In the genomic region with DNA sequence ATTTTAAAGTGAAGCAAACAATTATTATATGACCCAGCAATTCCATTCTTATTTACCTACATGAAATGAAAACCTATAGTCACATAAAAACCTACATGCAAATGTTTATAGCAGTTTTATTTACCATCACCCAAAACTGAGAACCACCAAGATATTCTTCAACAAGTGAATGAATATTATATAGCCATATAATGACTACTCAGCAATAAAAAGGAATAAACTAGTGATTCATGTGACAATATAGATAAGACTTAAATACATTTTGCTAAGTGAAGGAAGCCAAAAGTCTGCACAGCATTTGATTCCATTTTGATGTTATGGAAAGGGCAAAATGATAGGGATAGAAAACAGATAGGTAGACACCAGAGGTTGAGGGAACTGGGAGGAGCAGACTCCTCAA, we compare ENCODE assay signal across 13 cellular contexts. TPM values are rescaled to one million over a fixed set of nuclear protein-coding genes. Genes with fewer than 3 reads are reported as not detected.
A peak's percentile ranks its signal among the peaks of the same experiment; 100 is the strongest.
DNase-seq lines count a peak whose midpoint lies in the region; ATAC-seq, FAIRE-seq and TF ChIP-seq lines count a peak whose summit lies in the region.
"Had no signal": no experiment of that assay in that cellular context is flagged by ENCODE, and none has a peak within 500 bp of the region (broad histone marks: within the 10 kb centered on the region; RNA-seq: fewer than 3 reads in every experiment).

No MANE protein-coding gene starts in this region.

- H3K36me3 Mint-ChIP-seq in GM23338 (ENCODE audit: low read depth), result peaks cover 54% of the 10 kb centered on the region
- H3K36me3 Mint-ChIP-seq in CD4-positive, alpha-beta memory T cell, result no peaks in the 10 kb centered on the region

- FAIRE-seq in A549 (lab: Jason Lieb, UNC), result no peak
- peak; percentile 29 for FAIRE-seq in K562 (lab: Jason Lieb, UNC)
- FAIRE-seq: GM19239 had no signal

- BruUV-seq in K562 (replicated peaks; lab: Mats Ljungman, UMichigan), result no TSS peak

- H4K20me1 ChIP-seq in GM23338 (replicated peaks; ENCODE audit: insufficient read depth) (peaks cover 94% of the 10 kb centered on the region), K562 (replicated peaks; ENCODE audit: control insufficient read depth, insufficient read depth, low read length) (no peaks in the 10 kb centered on the region)

- in situ Hi-C loops in K562 (cut with MboI), result no loop called here

- H3K27ac ChIP-seq in A549, result no peak overlapping the region
- peak overlapping the region; percentile 10; the same call in 1 of the 2 replicates for H3K27ac ChIP-seq in GM23338 (ENCODE audit: low read depth)
- no peak overlapping the region for H3K27ac ChIP-seq in K562 (ENCODE audit: extremely low read depth, low read depth, low read length)
- no peak overlapping the region for H3K27ac ChIP-seq in upper lobe of right lung
- H3K27ac ChIP-seq in CD4-positive, alpha-beta memory T cell (ENCODE audit: low read depth, low read length), result no peak overlapping the region
- H3K27ac ChIP-seq: BLaER1 had no signal

- peaks cover 13% of the 10 kb centered on the region for H3K27me3 Mint-ChIP-seq in GM23338 (ENCODE audit: insufficient read depth, low read depth, poor library complexity)
- H3K27me3 Mint-ChIP-seq in CD4-positive, alpha-beta memory T cell, result peaks cover 0 to 3% of the 10 kb centered on the region in 2 donors

- no peaks in the 10 kb centered on the region for H3K9me3 Mint-ChIP-seq in GM23338
- no peaks in the 10 kb centered on the region for H3K9me3 Mint-ChIP-seq in CD4-positive, alpha-beta memory T cell

- peaks cover 79% of the 10 kb centered on the region for H3K4me1 Mint-ChIP-seq in GM23338
- H3K4me1 Mint-ChIP-seq in CD4-positive, alpha-beta memory T cell, result peaks cover 6 to 16% (median 11%) of the 10 kb centered on the region in 4 donors

- H3K4me2 ChIP-seq in A549 (no peak overlapping the region), GM23338 (peak overlapping the region; percentile 23), K562 (ENCODE audit: insufficient read depth, low read length) (no peak overlapping the region)
- H3K4me2 ChIP-seq: BLaER1 had no signal

- H3F3A ChIP-seq in GM23338 (replicated peaks; ENCODE audit: low read depth), result peaks cover 35% of the 10 kb centered on the region; the same call in 1 of the 2 replicates

- H3K27me3 ChIP-seq in GM23338 (ENCODE audit: insufficient read depth), result no peaks in the 10 kb centered on the region
- H3K27me3 ChIP-seq in K562 (ENCODE audit: control insufficient read depth in 2 of 2, insufficient read depth in 2 of 2, low read length in 2 of 2), result peaks cover 29 to 56% of the 10 kb centered on the region in 2 experiments; a peak in 4 of 5 replicates
- H3K27me3 ChIP-seq in upper lobe of right lung, result no peaks in the 10 kb centered on the region
- H3K27me3 ChIP-seq in CD4-positive, alpha-beta memory T cell (ENCODE audit: insufficient read depth, low read length), result no peaks in the 10 kb centered on the region
- H3K27me3 ChIP-seq: BLaER1 had no signal

- no peak overlapping the region for H3K9ac ChIP-seq in K562 (ENCODE audit: insufficient read depth in 1 of 2, low read depth in 2 of 2, low read length in 2 of 2)
- H3K9ac ChIP-seq: BLaER1 had no signal

- no peak for DNase-seq in A549 (ENCODE audit: low read depth in 1 of 2, low spot score in 1 of 2)
- DNase-seq in GM23338 (ENCODE audit: low spot score), result no peak
- no peak for DNase-seq in K562 (ENCODE audit: extremely low read depth in 1 of 4, low spot score in 3 of 4)
- DNase-seq in mucosa of descending colon, result no peak
- DNase-seq in NCI-H510A treated with DMSO at 0.1 percent for 48 hours (lab: John Stamatoyannopoulos, UW), result no peak
- no peak for DNase-seq in central memory CD4-positive, alpha-beta T cell
- DNase-seq in upper lobe of right lung, result no peak
- DNase-seq in CD4-positive, alpha-beta memory T cell, result no peak
- DNase-seq: DMS53, GF-D8 had no signal

- no peak for TF ChIP-seq POLR2A in A549 (IDR thresholded peaks at IDR 0.05; ENCODE audit: low read length)
- TF ChIP-seq POLR2A in K562 (conservative IDR thresholded peaks at IDR 0.05), result no peak

- no peaks in the 10 kb centered on the region for H3K9me3 ChIP-seq in A549
- no peaks in the 10 kb centered on the region for H3K9me3 ChIP-seq in K562 (replicated peaks; ENCODE audit: control insufficient read depth, insufficient read depth, low read depth, low read length)
- no peaks in the 10 kb centered on the region for H3K9me3 ChIP-seq in mucosa of descending colon
- no peaks in the 10 kb centered on the region for H3K9me3 ChIP-seq in upper lobe of right lung
- H3K9me3 ChIP-seq in CD4-positive, alpha-beta memory T cell (ENCODE audit: control insufficient read depth in 1 of 2, low read length in 2 of 2), result no peaks in the 10 kb centered on the region
- H3K9me3 ChIP-seq: BLaER1 had no signal

- H3K79me2 ChIP-seq in GM23338 (replicated peaks; ENCODE audit: insufficient read depth) (peaks cover 100% of the 10 kb centered on the region), K562 (ENCODE audit: control insufficient read depth, insufficient read depth, low read length) (no peaks in the 10 kb centered on the region)

- no peak for TF ChIP-seq EP300 in A549 (IDR thresholded peaks at IDR 0.05)
- TF ChIP-seq EP300 in K562 (IDR thresholded peaks at IDR 0.05; ENCODE audit: low read length), result no peak

- H3K9me2 ChIP-seq in GM23338 (ENCODE audit: insufficient read depth), result no peaks in the 10 kb centered on the region

- no peak overlapping the region for H2AFZ ChIP-seq in GM23338
- H2AFZ ChIP-seq in K562 (ENCODE audit: low read depth, low read length), result no peak overlapping the region

- TF ChIP-seq CTCF in A549 (IDR thresholded peaks at IDR 0.05) (no peak), GM23338 (conservative IDR thresholded peaks at IDR 0.05; ENCODE audit: low read depth in 2 of 2) (no peak), K562 (IDR thresholded peaks at IDR 0.05 in 2 of 3, conservative IDR thresholded peaks at IDR 0.05 in 1 of 3; ENCODE audit: insufficient read depth in 2 of 3, low read depth in 1 of 3, low read length in 3 of 3) (no peak), mucosa of descending colon (IDR thresholded peaks at IDR 0.05) (no peak), upper lobe of right lung (IDR thresholded peaks at IDR 0.05) (no peak)

- ATAC-seq in A549 (no peak), GM23338 (no peak), K562 (no peak), mucosa of descending colon (peak; percentile 78), upper lobe of right lung (no peak)
- ATAC-seq: HCT116 had no signal

- POLR2A ChIA-PET in A549 (lab: Yijun Ruan, JAX) (no interaction called here), K562 (lab: Yijun Ruan, JAX) (interaction anchor here (0.7 kb wide), 1 partner anchor 32 kb away, joined by 3 read pairs; no protein-coding TSS in a partner anchor)
- POLR2A ChIA-PET in CD4-positive, alpha-beta memory T cell (lab: Charles Lee; ENCODE audit: partially characterized antibody), result no interaction called here

- H3K4me1 ChIP-seq in A549, result peaks cover 25% of the 10 kb centered on the region
- peaks cover 93% of the 10 kb centered on the region for H3K4me1 ChIP-seq in GM23338 (ENCODE audit: insufficient read depth)
- no peaks in the 10 kb centered on the region for H3K4me1 ChIP-seq in K562 (replicated peaks in 1 of 2; ENCODE audit: control insufficient read depth in 2 of 2, insufficient read depth in 2 of 2, low read length in 2 of 2)
- H3K4me1 ChIP-seq in mucosa of descending colon (ENCODE audit: low read depth), result peaks cover 12% of the 10 kb centered on the region
- H3K4me1 ChIP-seq in upper lobe of right lung, result peaks cover 23% of the 10 kb centered on the region
- H3K4me1 ChIP-seq in CD4-positive, alpha-beta memory T cell (ENCODE audit: insufficient read depth, low read length), result peaks cover 8% of the 10 kb centered on the region

- intact Hi-C loops in K562 (cut with micrococcal nuclease) (no loop called here), mucosa of descending colon (cut with DNase I, micrococcal nuclease) (no loop called here), upper lobe of right lung (cut with DNase I) (no loop called here)
- intact Hi-C loops in CD4-positive, alpha-beta memory T cell (cut with micrococcal nuclease), result no loop called here

- no peak for TF ChIP-seq RAD21 in A549 (conservative IDR thresholded peaks at IDR 0.05 in 1 of 2, IDR thresholded peaks at IDR 0.05 in 1 of 2)
- no peak for TF ChIP-seq RAD21 in K562 (CRISPR knock-in tag; conservative IDR thresholded peaks at IDR 0.05 in 1 of 2, IDR thresholded peaks at IDR 0.05 in 1 of 2)

- no peak overlapping the region for H3K4me3 ChIP-seq in A549
- no peak overlapping the region for H3K4me3 ChIP-seq in GM23338
- H3K4me3 ChIP-seq in K562, result no peak overlapping the region
- H3K4me3 ChIP-seq in mucosa of descending colon, result no peak overlapping the region
- no peak overlapping the region for H3K4me3 ChIP-seq in upper lobe of right lung
- H3K4me3 ChIP-seq in CD4-positive, alpha-beta memory T cell (ENCODE audit: low read length in 2 of 2), result no peak overlapping the region
- H3K4me3 ChIP-seq: BLaER1 had no signal

- CTCF ChIA-PET in A549 (lab: Yijun Ruan, JAX), result interaction anchor here (0.9 to 4.1 kb wide), 2 partner anchors 11 to 61 kb away, joined by 4 to 15 read pairs; no protein-coding TSS in a partner anchor
- CTCF ChIA-PET in K562 (lab: Yijun Ruan, JAX; ENCODE audit: low intra/inter-chr PET ratio), result no interaction called here
- CTCF ChIA-PET in CD4-positive, alpha-beta memory T cell (lab: Charles Lee; ENCODE audit: partially characterized antibody), result interaction anchor here (0.6 to 0.7 kb wide), 2 partner anchors 12 to 112 kb away, joined by 3 to 4 read pairs; no protein-coding TSS in a partner anchor

- no peak overlapping the region for H3K27ac Mint-ChIP-seq in GM23338
- peak overlapping the region in 1 of 7 donors; percentile 31 for H3K27ac Mint-ChIP-seq in CD4-positive, alpha-beta memory T cell

- no peaks in the 10 kb centered on the region; the same call in none of the 2 replicates for H3K36me3 ChIP-seq in GM23338 (ENCODE audit: insufficient read depth)
- no peaks in the 10 kb centered on the region for H3K36me3 ChIP-seq in K562 (ENCODE audit: control insufficient read depth, insufficient read depth, low read length)
- no peaks in the 10 kb centered on the region for H3K36me3 ChIP-seq in mucosa of descending colon (ENCODE audit: low read depth)
- H3K36me3 ChIP-seq in upper lobe of right lung, result no peaks in the 10 kb centered on the region
- no peaks in the 10 kb centered on the region for H3K36me3 ChIP-seq in CD4-positive, alpha-beta memory T cell (ENCODE audit: insufficient read depth, low read length)
- H3K36me3 ChIP-seq: BLaER1 had no signal

- H3K9me1 ChIP-seq in K562 (ENCODE audit: control insufficient read depth, insufficient read depth, low read length), result no peaks in the 10 kb centered on the region

- no peak overlapping the region for H3K4me3 Mint-ChIP-seq in GM23338
- H3K4me3 Mint-ChIP-seq in CD4-positive, alpha-beta memory T cell, result no peak overlapping the region

RNA-seq across cellular contexts. Expression of a gene that starts 31.7 kb away (rescaled TPM):
- polyA plus RNA-seq in A549 (2011; rRNA removed) (13.2 and 16.7 TPM in 2 replicates), A549 (2017; fragmentation: RNase III; extraction: RNeasy Plus Mini Kit Qiagen cat#74134 plus additional on column Dnase treatment) (28.4 to 35.3 TPM (median 33.6 TPM) in 3 replicates), GM23338 (2016; fragmentation: Nextera tagmentation; extraction: Ambion mirVana) (215 and 220 TPM in 2 replicates), K562 (2011; rRNA removed) (0.07 and 0.24 TPM in 2 replicates), K562 (2014; fragmentation: Illumina TruSeq; extraction: Trizol) (0.07 and 0.21 TPM in 2 replicates), K562 (2014; fragmentation: Nextera tagmentation; extraction: Ambion mirVana) (under 1 TPM; 0.01 to 0.03 TPM), K562 (2014; rRNA removed) (0.03 and 0.73 TPM in 2 replicates)
- 17.5 and 19.7 TPM in 2 replicates for polyA plus RNA-seq in A549 (2012; cell fraction: cytosol; rRNA removed)
- 31.8 and 46.0 TPM in 2 replicates for polyA plus RNA-seq in A549 (2012; cell fraction: nucleus; rRNA removed)
- polyA minus RNA-seq in A549 (2011; rRNA and poly(A)+ RNA removed), result 22.7 and 24.9 TPM in 2 replicates
- total RNA-seq in GM23338 (2014; rRNA removed; shearing (Covaris generic)), result 698 and 727 TPM in 2 replicates
- total RNA-seq in K562 (2011; cell fraction: chromatin; rRNA removed; ENCODE audit: low replicate concordance), result 0.26 and 0.39 TPM in 2 replicates
- 0.50 and 0.79 TPM in 2 replicates for total RNA-seq in K562 (2011; cell fraction: nucleolus; rRNA removed)
- 0.37 and 0.76 TPM in 2 replicates for total RNA-seq in K562 (2011; cell fraction: nucleoplasm; rRNA removed)
- total RNA-seq in K562 (2014; rRNA removed) (0.05 and 0.16 TPM in 2 replicates), K562 (2014; rRNA removed; fragmentation: Illumina TruSeq; extraction: Trizol) (0.07 and 0.10 TPM in 2 replicates), K562 (2015; rRNA removed; fragmentation: Illumina TruSeq; extraction: Trizol) (0.15 and 0.18 TPM in 2 replicates), K562 (2021) (0.51 and 0.67 TPM in 2 replicates), mucosa of descending colon (10 to 100 TPM; 11.8 to 25.6 (median 12.8) TPM), upper lobe of right lung (99.9 TPM)
- 0.10 and 0.16 TPM in 2 replicates for polyA plus RNA-seq in K562 (2011; cell fraction: cytosol; rRNA removed)
- 0.38 and 0.45 TPM in 2 replicates for polyA plus RNA-seq in K562 (2011; cell fraction: nucleus; rRNA removed)
- polyA plus RNA-seq in K562 (2012), result 0.17 and 0.22 TPM in 2 replicates
- 0.24 and 0.39 TPM in 2 replicates for polyA minus RNA-seq in K562 (2011; rRNA and poly(A)+ RNA removed)
- 1.8 and 2.1 TPM in 2 replicates for polyA minus RNA-seq in K562 (2011; cell fraction: cytosol; rRNA and poly(A)+ RNA removed)
- polyA minus RNA-seq in K562 (2011; cell fraction: nucleus; rRNA and poly(A)+ RNA removed), result 0.54 and 0.56 TPM in 2 replicates
- 1 to 10 TPM; 1.1 to 1.3 TPM for total RNA-seq in CD4-positive, alpha-beta memory T cell
- polyA plus RNA-seq in CD4-positive, alpha-beta memory T cell, result 1 to 10 TPM in 1 of 2 donors, under 1 TPM in 1; 0.47 to 1.2 TPM

Comparison
In these comparisons a context has a peak if more than half of its experiments do, and no peak if none do; other contexts are left out.
1. RNA of a gene that starts 31.7 kb away (total RNA-seq): 698 to 727 TPM in GM23338, 99.9 TPM in upper lobe of right lung (single experiment) and 11.8 to 25.6 TPM in mucosa of descending colon; 1.1 to 1.3 TPM in CD4-positive, alpha-beta memory T cell and 0.05 to 0.79 TPM in K562; every median in the first group is over 4 times any median in the second.